In genomic region chr2:28747714-28748113, GRCh38 we compare ENCODE assay signal across 13 cellular contexts. TPM values are rescaled to one million over a fixed set of nuclear protein-coding genes. Genes with fewer than 3 reads are reported as not detected.
DNase-seq lines count a peak whose midpoint lies in the region; ATAC-seq and TF ChIP-seq lines count a peak whose summit lies in the region.
"Had no signal": no experiment of that assay in that cellular context is flagged by ENCODE, and none has a peak within 500 bp of the region (broad histone marks: within the 10 kb centered on the region; RNA-seq: fewer than 3 reads in every experiment).

No MANE protein-coding gene starts in this region.

- H3K4me1 Mint-ChIP-seq in activated naive CD4-positive, alpha-beta T cell treated with anti-CD3 and anti-CD28 coated beads, Interleukin-2, amount 10 ng/mL, durations not matched to agents 7 days and 5 days, result peaks cover 34% of the 10 kb centered on the region
- H3K4me1 Mint-ChIP-seq in T-helper 2 cell treated with Interferon-gamma antibody and Interleukin-4, amounts not matched to agents 5 μg/mL and 100 μg/mL, for 36 hours (ENCODE audit: low read depth), result peaks cover 32% of the 10 kb centered on the region
- peaks cover 15% of the 10 kb centered on the region for H3K4me1 Mint-ChIP-seq in type B pancreatic cell (ENCODE audit: unreplicated experiment)

- H3K36me3 ChIP-seq in WERI-Rb-1, result peaks cover 6% of the 10 kb centered on the region

- peak overlapping the region; percentile 8 for H3K4me3 Mint-ChIP-seq in activated naive CD4-positive, alpha-beta T cell treated with anti-CD3 and anti-CD28 coated beads, Interleukin-2, amount 10 ng/mL, durations not matched to agents 7 days and 5 days
- peak overlapping the region; percentile 64 for H3K4me3 Mint-ChIP-seq in T-helper 2 cell treated with Interferon-gamma antibody and Interleukin-4, amounts not matched to agents 5 μg/mL and 100 μg/mL, for 36 hours
- H3K4me3 Mint-ChIP-seq in type B pancreatic cell, result no peak overlapping the region

- no peaks in the 10 kb centered on the region for H3K9me3 Mint-ChIP-seq in activated naive CD4-positive, alpha-beta T cell treated with anti-CD3 and anti-CD28 coated beads, Interleukin-2, amount 10 ng/mL, durations not matched to agents 7 days and 5 days
- no peaks in the 10 kb centered on the region for H3K9me3 Mint-ChIP-seq in T-helper 2 cell treated with Interferon-gamma antibody and Interleukin-4, amounts not matched to agents 5 μg/mL and 100 μg/mL, for 36 hours
- no peaks in the 10 kb centered on the region for H3K9me3 Mint-ChIP-seq in type B pancreatic cell

- no peaks in the 10 kb centered on the region for H3K27me3 ChIP-seq in WERI-Rb-1 (ENCODE audit: insufficient read depth, low read depth, severe bottlenecking)

- in situ Hi-C loops in GM13976 (cut with MboI; ENCODE audit: low sequenced_read_pairs, unreplicated experiment), result no loop called here

- ATAC-seq in GM21423 (IDR thresholded peaks at IDR 0.05; ENCODE audit: unreplicated experiment), result no peak

- H3K27me3 Mint-ChIP-seq in activated naive CD4-positive, alpha-beta T cell treated with anti-CD3 and anti-CD28 coated beads, Interleukin-2, amount 10 ng/mL, durations not matched to agents 7 days and 5 days, result peaks cover 14% of the 10 kb centered on the region
- H3K27me3 Mint-ChIP-seq in T-helper 2 cell treated with Interferon-gamma antibody and Interleukin-4, amounts not matched to agents 5 μg/mL and 100 μg/mL, for 36 hours (ENCODE audit: low read depth), result no peaks in the 10 kb centered on the region
- H3K27me3 Mint-ChIP-seq in type B pancreatic cell, result no peaks in the 10 kb centered on the region

- H3K27ac Mint-ChIP-seq in activated naive CD4-positive, alpha-beta T cell treated with anti-CD3 and anti-CD28 coated beads, Interleukin-2, amount 10 ng/mL, durations not matched to agents 7 days and 5 days, result peak overlapping the region; percentile 77
- H3K27ac Mint-ChIP-seq in T-helper 2 cell treated with Interferon-gamma antibody and Interleukin-4, amounts not matched to agents 5 μg/mL and 100 μg/mL, for 36 hours, result peak overlapping the region; percentile 87
- H3K27ac Mint-ChIP-seq in type B pancreatic cell, result peak overlapping the region; percentile 65

- H3K36me3 Mint-ChIP-seq in activated naive CD4-positive, alpha-beta T cell treated with anti-CD3 and anti-CD28 coated beads, Interleukin-2, amount 10 ng/mL, durations not matched to agents 7 days and 5 days, result peaks cover 4% of the 10 kb centered on the region
- H3K36me3 Mint-ChIP-seq in T-helper 2 cell treated with Interferon-gamma antibody and Interleukin-4, amounts not matched to agents 5 μg/mL and 100 μg/mL, for 36 hours (ENCODE audit: low read depth), result peaks cover 3% of the 10 kb centered on the region
- H3K36me3 Mint-ChIP-seq in type B pancreatic cell, result peaks cover 3% of the 10 kb centered on the region

- H3K27ac ChIP-seq in WERI-Rb-1, result no peak overlapping the region

- no peak for TF ChIP-seq CTCF in type B pancreatic cell (conservative IDR thresholded peaks at IDR 0.05)
- no peak for TF ChIP-seq CTCF in WERI-Rb-1 (IDR thresholded peaks at IDR 0.05; ENCODE audit: low read depth, low read length)
- no peak for TF ChIP-seq CTCF in GM13976 (IDR thresholded peaks at IDR 0.05; ENCODE audit: borderline replicate concordance, control extremely low read depth, extremely low read depth, insufficient read depth, missing control alignments)

- no peaks in the 10 kb centered on the region for H3K9me3 ChIP-seq in WERI-Rb-1 (ENCODE audit: severe bottlenecking)

- H3K4me3 ChIP-seq in WERI-Rb-1 (ENCODE audit: low read depth, low read length), result no peak overlapping the region
- H3K4me3 ChIP-seq: smooth muscle cell had no signal

- CTCF ChIA-PET in activated naive CD4-positive, alpha-beta T cell treated with anti-CD3 and anti-CD28 coated beads, Interleukin-2, amount 10 ng/mL, durations not matched to agents 7 days and 5 days (lab: Charles Lee), result interaction anchor here (0.8 to 2.2 kb wide), 2 partner anchors 154 to 182 kb away, joined by 3 to 14 read pairs; no protein-coding TSS in a partner anchor

- peak; percentile 27 for DNase-seq in activated naive CD4-positive, alpha-beta T cell treated with anti-CD3 and anti-CD28 coated beads, Interleukin-2, amount 10 ng/mL, durations not matched to agents 7 days and 5 days
- no peak for DNase-seq in activated naive CD4-positive, alpha-beta T cell treated with anti-CD3 and anti-CD28 coated beads, Interleukin-2, amount 50 U/mL, for 16 hours
- no peak for DNase-seq in T-helper 2 cell treated with Interferon-gamma antibody and Interleukin-4, amounts not matched to agents 5 μg/mL and 100 μg/mL, for 36 hours (ENCODE audit: low spot score)
- DNase-seq in kidney tubule cell (ENCODE audit: low spot score) (peak; percentile 44), type B pancreatic cell (ENCODE audit: extremely low spot score, unreplicated experiment) (no peak), WERI-Rb-1 (no peak), GM13976 (ENCODE audit: low spot score) (no peak)
- DNase-seq: AML-193, GDM1, Kasumi-1, NCI-H345 had no signal

RNA-seq across cellular contexts. Expression of gene PPP1CB, which starts 3.9 kb away (rescaled TPM):
- 222 and 227 TPM in 2 replicates for total RNA-seq in type B pancreatic cell (ENCODE audit: low replicate concordance)

Comparison
In these comparisons a context has a peak if more than half of its experiments do, and no peak if none do; other contexts are left out.
1. DNase-seq: peak in activated naive CD4-positive, alpha-beta T cell treated with anti-CD3 and anti-CD28 coated beads, Interleukin-2, amount 10 ng/mL, durations not matched to agents 7 days and 5 days (single experiment) and kidney tubule cell (single experiment); none in activated naive CD4-positive, alpha-beta T cell treated with anti-CD3 and anti-CD28 coated beads, Interleukin-2, amount 50 U/mL, for 16 hours (single experiment), T-helper 2 cell treated with Interferon-gamma antibody and Interleukin-4, amounts not matched to agents 5 μg/mL and 100 μg/mL, for 36 hours (single experiment), type B pancreatic cell (single experiment), WERI-Rb-1 (single experiment) and GM13976 (single experiment).
2. Peak in every context shown above with its lines, with median percentiles within 50 percentile points of each other: H3K27ac Mint-ChIP-seq.